21 cellular contexts compared by ENCODE assay signal in the genomic region with DNA sequence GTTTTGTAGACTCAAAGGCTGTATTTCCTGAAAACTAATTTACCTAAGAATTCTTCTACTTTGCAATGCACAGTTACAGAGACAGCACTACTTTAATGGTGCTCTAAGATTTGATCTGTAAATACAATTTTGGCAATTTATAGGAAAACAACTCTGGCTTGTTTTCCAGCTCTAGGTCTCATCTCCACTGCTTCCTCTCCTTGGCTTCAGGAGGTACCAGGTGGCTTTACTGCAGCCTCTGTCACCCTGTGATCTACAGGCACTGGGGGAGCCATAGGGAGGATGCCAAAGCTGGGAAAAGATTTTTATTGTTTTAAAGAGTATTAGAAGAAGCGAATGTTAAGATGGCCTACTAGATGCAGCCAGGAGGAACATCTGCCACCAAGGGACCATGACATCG.
"Had no signal": no experiment of that assay in that cellular context is flagged by ENCODE, and none has a peak within 500 bp of the region (broad histone marks: within the 10 kb centered on the region; RNA-seq: fewer than 3 reads in every experiment).

No MANE protein-coding gene starts in this region.

- H3K4me3 Mint-ChIP-seq: immature natural killer cell; memory B cell; naive B cell; naive thymus-derived CD4-positive, alpha-beta T cell had no signal

- H3K27ac Mint-ChIP-seq: immature natural killer cell; memory B cell; naive B cell; naive thymus-derived CD4-positive, alpha-beta T cell had no signal

- H3K9me3 Mint-ChIP-seq: memory B cell had no signal

- H3K27me3 Mint-ChIP-seq: naive B cell; naive thymus-derived CD4-positive, alpha-beta T cell had no signal

- ATAC-seq: left cardiac atrium; left colon; left lobe of liver; left lung; left ventricle myocardium superior; mucosa of descending colon; naive thymus-derived CD4-positive, alpha-beta T cell had no signal

- H3K36me3 Mint-ChIP-seq: memory B cell; naive B cell; naive thymus-derived CD4-positive, alpha-beta T cell had no signal

- DNase-seq: hippocampal formation; hypothalamus; immature natural killer cell; islet precursor cell; kidney; kidney glomerular epithelial cell; left cardiac atrium; left colon; left lung; left ventricle myocardium inferior; left ventricle myocardium superior; lower lobe of right lung; mammary epithelial cell; mesenchymal stem cell; mesendoderm; midbrain; mucosa of descending colon; naive B cell; naive thymus-derived CD4-positive, alpha-beta T cell had no signal

- H3K4me1 Mint-ChIP-seq: immature natural killer cell; memory B cell; naive B cell; naive thymus-derived CD4-positive, alpha-beta T cell had no signal
